ENCODE assay signal across 8 cellular contexts in genomic region chr5:6632931-6633468, GRCh38.
DNase-seq lines count a peak whose midpoint lies in the region; ATAC-seq and TF ChIP-seq lines count a peak whose summit lies in the region.

Gene NSUN2 (minus strand): TSS chr5:6633044. CDS start chr5:6632979, 65 bp downstream.
Gene SRD5A1 (plus strand): TSS chr5:6633440. CDS start chr5:6633577, 137 bp downstream.

- in situ Hi-C loops in T47D (cut with HindIII; ENCODE audit: low pct_unique_long_range_greater_than_20kb, low sequenced_read_pairs): no loop called here

- CTCF ChIA-PET in AG04449 (lab: Yijun Ruan, JAX): interaction anchor here (0.7 to 10.0 kb wide), 10 partner anchors 14 to 133 kb away, joined by 3 to 81 read pairs (median 3); no protein-coding TSS in a partner anchor

- H3K27ac ChIP-seq in VCaP (peak within 1 kb of the TSS; percentile 99), skin epidermis (peak within 1 kb of the TSS; percentile 92 to 100 (median 98))

- DNase-seq in AG04449 (ENCODE audit: low read depth, low spot score) (peak; percentile 42), NCI-H2196 treated with DMSO at 0.1 percent for 48 hours (lab: John Stamatoyannopoulos, UW; ENCODE audit: unreplicated experiment) (peak; percentile 79), T47D (ENCODE audit: low read depth in 1 of 2, low spot score in 1 of 2) (peak; percentile 92 to 97), iPS-NIHi11 (ENCODE audit: low spot score) (peak; percentile 99)

- TF ChIP-seq CTCF in AG04449 (IDR thresholded peaks at IDR 0.05; ENCODE audit: insufficient read depth, low read length, missing control alignments) (no peak), VCaP (conservative IDR thresholded peaks at IDR 0.05) (no peak)

- ATAC-seq in GM18907 (IDR thresholded peaks at IDR 0.05; ENCODE audit: unreplicated experiment): peak; percentile 92
- ATAC-seq in HG03139 (IDR thresholded peaks at IDR 0.05; ENCODE audit: unreplicated experiment): peak; percentile 85

- POLR2A ChIA-PET in AG04449 (lab: Yijun Ruan, JAX): interaction anchor here (1.1 to 2.0 kb wide), 3 partner anchors 79 to 112 kb away, joined by 3 to 14 read pairs (median 5); partner anchors contain the start of gene TENT4A

- H3K4me3 ChIP-seq in AG04449 (ENCODE audit: low read depth, low read length) (peak within 1 kb of the TSS; percentile 67), skin epidermis (peak within 1 kb of the TSS; percentile 83 to 99 (median 91))

Comparison
In these comparisons a context has a peak if more than half of its experiments do, and no peak if none do; other contexts are left out.
1. Peak in every context shown above with its lines: DNase-seq, ATAC-seq, H3K4me3 ChIP-seq and H3K27ac ChIP-seq.
2. DNase-seq: peak in every context shown above with its lines; median percentile 99 in iPS-NIHi11; 94 in T47D; 79 in NCI-H2196 treated with DMSO at 0.1 percent for 48 hours; 42 in AG04449.